Comparison of ENCODE assay signal across 8 cellular contexts in genomic region chr2:185738679-185739472, GRCh38. TPM values are rescaled to one million over a fixed set of nuclear protein-coding genes. Genes with fewer than 3 reads are reported as not detected.
DNase-seq lines count a peak whose midpoint lies in the region; ATAC-seq, FAIRE-seq and TF ChIP-seq lines count a peak whose summit lies in the region.

Gene FSIP2 (plus strand): TSS chr2:185738804. CDS start chr2:185738895, 91 bp downstream.

- WGBS in adrenal gland, 4 donors = 9 to 31% (median 12%) methylated on average over 24 to 59 of the region's 59 CpGs

- no peak within 1 kb of the TSS for H3K27ac ChIP-seq in adrenal gland

- TF ChIP-seq CTCF in adrenal gland (IDR thresholded peaks at IDR 0.05) = peak; percentile 75 to 93 (median 85)

- intact Hi-C loops in adrenal gland (cut with DNase I) (no loop called here), left ventricle myocardium superior (cut with micrococcal nuclease) (no loop called here)

- H3K4me1 ChIP-seq in adrenal gland (replicated peaks in 1 of 2) = no peaks in the 10 kb centered on the region

- H3K4me3 ChIP-seq in adrenal gland = peak within 1 kb of the TSS in 2 of 4 donors; percentile 25 to 58

- DNase-seq in ELF-1 (ENCODE audit: low read depth, low spot score) (peak; percentile 99), HTR-8/SVneo (ENCODE audit: insufficient read length, low spot score) (peak; percentile 73), adrenal gland (peak; percentile 76 to 88 (median 79)), left ventricle myocardium superior (peak; percentile 67), retina (peak; percentile 69), NCI-H187 (lab: John Stamatoyannopoulos, UW) (no peak), 8988T (no peak)

- H3K36me3 ChIP-seq in adrenal gland (replicated peaks in 1 of 2) = no peaks in the 10 kb centered on the region

- ATAC-seq in GM21515 (IDR thresholded peaks at IDR 0.05; ENCODE audit: unreplicated experiment) (peak; percentile 99), left ventricle myocardium superior (peak; percentile 82)

- no peak for TF ChIP-seq POLR2A in adrenal gland (IDR thresholded peaks at IDR 0.05)

- no peaks in the 10 kb centered on the region for H3K9me3 ChIP-seq in adrenal gland (replicated peaks in 1 of 3)

- no peaks in the 10 kb centered on the region for H3K27me3 ChIP-seq in adrenal gland

- peak; percentile 88 for FAIRE-seq in HTR-8/SVneo (lab: Jason Lieb, UNC)

RNA-seq across cellular contexts. Expression of gene FSIP2, which starts in this region (rescaled TPM):
- 1 to 10 TPM in 3 of 8 donors, under 1 TPM in 5; 0.06 to 3.0 (median 0.73) TPM for total RNA-seq in adrenal gland
- 1 to 10 TPM in 1 of 3 donors, under 1 TPM in 2; 0.07 to 1.9 (median 0.47) TPM for polyA plus RNA-seq in adrenal gland
- 0.20 TPM for total RNA-seq in left ventricle myocardium superior

Comparison
In these comparisons a context has a peak if more than half of its experiments do, and no peak if none do; other contexts are left out.
1. Peak in DNase-seq and ATAC-seq in left ventricle myocardium superior; RNA of the gene not detected or under 1 TPM.
2. DNase-seq: peak in ELF-1 (single experiment), HTR-8/SVneo (single experiment), adrenal gland (7 of 7) and retina (single experiment); none in NCI-H187 (0 of 2) and 8988T (single experiment).